In genomic region chr17:4940625-4941021, GRCh38 we compare ENCODE assay signal across 8 cellular contexts. TPM values are rescaled to one million over a fixed set of nuclear protein-coding genes. Genes with fewer than 3 reads are reported as not detected.
DNase-seq lines count a peak whose midpoint lies in the region; ATAC-seq and TF ChIP-seq lines count a peak whose summit lies in the region.

No MANE protein-coding gene starts in this region.

- H3K36me3 ChIP-seq in cardiac muscle cell: peaks cover 34% of the 10 kb centered on the region

- intact Hi-C loops in Right ventricle myocardium inferior (cut with DNase I): loop anchor here (1.0 kb wide), 2 partner anchors 8 to 27 kb away; partner anchors contain the start of genes PFN1 and SPAG7
- intact Hi-C loops in activated T-helper 2 cell treated with anti-CD3 and anti-CD28 coated beads, Interferon-gamma antibody, Interleukin-2, Interleukin-4, amounts not matched to agents 10 μg/mL and 5 μg/mL and 100 μg/mL, durations not matched to agents 14 hours and 24 hours and 36 hours (cut with micrococcal nuclease): loop anchor here (1.0 to 10.0 kb wide), 6 partner anchors 8 to 576 kb away; partner anchors contain the start of genes ARRB2, INCA1, KIF1C and PFN1

- TF ChIP-seq CTCF in cardiac muscle cell (IDR thresholded peaks at IDR 0.05; ENCODE audit: low read depth, low read length): no peak

- no peaks in the 10 kb centered on the region for H3K27me3 ChIP-seq in cardiac muscle cell

- H3K4me3 ChIP-seq in cardiac muscle cell (peak overlapping the region; percentile 83), skin epidermis (peak overlapping the region; percentile 42 to 89 (median 77))

- H3K4me1 Mint-ChIP-seq in activated T-helper 2 cell treated with anti-CD3 and anti-CD28 coated beads, Interferon-gamma antibody, Interleukin-2, Interleukin-4, amounts not matched to agents 10 μg/mL and 5 μg/mL and 100 μg/mL, durations not matched to agents 14 hours and 24 hours and 36 hours (ENCODE audit: low read depth): peaks cover 54% of the 10 kb centered on the region

- no peak for ATAC-seq in Right ventricle myocardium inferior
- no peak for ATAC-seq in HG02642 (IDR thresholded peaks at IDR 0.05; ENCODE audit: poor library complexity, unreplicated experiment)
- ATAC-seq in HG03039 (IDR thresholded peaks at IDR 0.05; ENCODE audit: unreplicated experiment): no peak

- peak overlapping the region; percentile 87 for H3K27ac Mint-ChIP-seq in activated T-helper 2 cell treated with anti-CD3 and anti-CD28 coated beads, Interferon-gamma antibody, Interleukin-2, Interleukin-4, amounts not matched to agents 10 μg/mL and 5 μg/mL and 100 μg/mL, durations not matched to agents 14 hours and 24 hours and 36 hours

- H3K9me3 Mint-ChIP-seq in activated T-helper 2 cell treated with anti-CD3 and anti-CD28 coated beads, Interferon-gamma antibody, Interleukin-2, Interleukin-4, amounts not matched to agents 10 μg/mL and 5 μg/mL and 100 μg/mL, durations not matched to agents 14 hours and 24 hours and 36 hours: no peaks in the 10 kb centered on the region

- H3K4me3 Mint-ChIP-seq in activated T-helper 2 cell treated with anti-CD3 and anti-CD28 coated beads, Interferon-gamma antibody, Interleukin-2, Interleukin-4, amounts not matched to agents 10 μg/mL and 5 μg/mL and 100 μg/mL, durations not matched to agents 14 hours and 24 hours and 36 hours (ENCODE audit: low read depth): peak overlapping the region; percentile 100

- H3K27ac ChIP-seq in cardiac muscle cell (peak overlapping the region; percentile 88), skin epidermis (peak overlapping the region; percentile 50 to 100 (median 96))

- no peaks in the 10 kb centered on the region for H3K9me3 ChIP-seq in cardiac muscle cell (ENCODE audit: low read depth)

- H3K27me3 Mint-ChIP-seq in activated T-helper 2 cell treated with anti-CD3 and anti-CD28 coated beads, Interferon-gamma antibody, Interleukin-2, Interleukin-4, amounts not matched to agents 10 μg/mL and 5 μg/mL and 100 μg/mL, durations not matched to agents 14 hours and 24 hours and 36 hours (ENCODE audit: low read depth): no peaks in the 10 kb centered on the region

- H3K36me3 Mint-ChIP-seq in activated T-helper 2 cell treated with anti-CD3 and anti-CD28 coated beads, Interferon-gamma antibody, Interleukin-2, Interleukin-4, amounts not matched to agents 10 μg/mL and 5 μg/mL and 100 μg/mL, durations not matched to agents 14 hours and 24 hours and 36 hours (ENCODE audit: low read depth): peaks cover 85% of the 10 kb centered on the region

- DNase-seq in cardiac muscle cell (ENCODE audit: low read depth in 1 of 2, low spot score in 1 of 2): no peak
- no peak for DNase-seq in Right ventricle myocardium inferior (ENCODE audit: missing footprints)
- DNase-seq in activated T-helper 2 cell treated with anti-CD3 and anti-CD28 coated beads, Interferon-gamma antibody, Interleukin-2, Interleukin-4, amounts not matched to agents 10 μg/mL and 5 μg/mL and 100 μg/mL, durations not matched to agents 14 hours and 24 hours and 36 hours (ENCODE audit: low spot score): peak; percentile 42
- DNase-seq in germinal center (ENCODE audit: low spot score): peak; percentile 22
- DNase-seq in mucosa of gallbladder (ENCODE audit: low spot score): no peak

- H3K4me1 ChIP-seq in cardiac muscle cell (ENCODE audit: low read depth): peaks cover 16% of the 10 kb centered on the region

RNA-seq across cellular contexts. Expression of gene RNF167, which starts 0.6 kb away (rescaled TPM):
- total RNA-seq in cardiac muscle cell: 67.4 and 73.4 TPM in 2 replicates
- polyA plus RNA-seq in cardiac muscle cell: 71.4 and 77.1 TPM in 2 replicates
- total RNA-seq in Right ventricle myocardium inferior: 91.8 TPM
- total RNA-seq in activated T-helper 2 cell treated with anti-CD3 and anti-CD28 coated beads, Interferon-gamma antibody, Interleukin-2, Interleukin-4, amounts not matched to agents 10 μg/mL and 5 μg/mL and 100 μg/mL, durations not matched to agents 14 hours and 24 hours and 36 hours: 112 and 126 TPM in 2 replicates
- total RNA-seq in mucosa of gallbladder: 140 TPM

RNA-seq across cellular contexts. Expression of gene SLC25A11, which starts 0.8 kb away (rescaled TPM):
- total RNA-seq in cardiac muscle cell (118 and 127 TPM in 2 replicates), Right ventricle myocardium inferior (199 TPM), mucosa of gallbladder (68.9 TPM)
- 223 and 229 TPM in 2 replicates for polyA plus RNA-seq in cardiac muscle cell
- 91.4 and 103 TPM in 2 replicates for total RNA-seq in activated T-helper 2 cell treated with anti-CD3 and anti-CD28 coated beads, Interferon-gamma antibody, Interleukin-2, Interleukin-4, amounts not matched to agents 10 μg/mL and 5 μg/mL and 100 μg/mL, durations not matched to agents 14 hours and 24 hours and 36 hours

RNA-seq across cellular contexts. Expression of gene PFN1, which starts 7.7 kb away (rescaled TPM):
- 1,337 and 2,688 TPM in 2 replicates for total RNA-seq in cardiac muscle cell
- 1,185 and 1,476 TPM in 2 replicates for polyA plus RNA-seq in cardiac muscle cell
- 218 TPM for total RNA-seq in Right ventricle myocardium inferior
- total RNA-seq in activated T-helper 2 cell treated with anti-CD3 and anti-CD28 coated beads, Interferon-gamma antibody, Interleukin-2, Interleukin-4, amounts not matched to agents 10 μg/mL and 5 μg/mL and 100 μg/mL, durations not matched to agents 14 hours and 24 hours and 36 hours: 1,460 and 1,475 TPM in 2 replicates
- total RNA-seq in mucosa of gallbladder: 484 TPM

RNA-seq across cellular contexts. Expression of gene GP1BA, which starts 8.5 kb away (rescaled TPM):
- total RNA-seq in cardiac muscle cell (not detected in 2 replicates), Right ventricle myocardium inferior (not detected), mucosa of gallbladder (not detected)
- 0.61 and 0.81 TPM in 2 replicates for polyA plus RNA-seq in cardiac muscle cell
- not detected in 2 replicates for total RNA-seq in activated T-helper 2 cell treated with anti-CD3 and anti-CD28 coated beads, Interferon-gamma antibody, Interleukin-2, Interleukin-4, amounts not matched to agents 10 μg/mL and 5 μg/mL and 100 μg/mL, durations not matched to agents 14 hours and 24 hours and 36 hours

RNA-seq across cellular contexts. Expression of gene ENO3, which starts 10.3 kb away (rescaled TPM):
- 595 and 1,068 TPM in 2 replicates for total RNA-seq in cardiac muscle cell
- polyA plus RNA-seq in cardiac muscle cell: 955 and 1,853 TPM in 2 replicates
- 549 TPM for total RNA-seq in Right ventricle myocardium inferior
- total RNA-seq in activated T-helper 2 cell treated with anti-CD3 and anti-CD28 coated beads, Interferon-gamma antibody, Interleukin-2, Interleukin-4, amounts not matched to agents 10 μg/mL and 5 μg/mL and 100 μg/mL, durations not matched to agents 14 hours and 24 hours and 36 hours: 45.7 and 47.9 TPM in 2 replicates
- 7.5 TPM for total RNA-seq in mucosa of gallbladder

Comparison
In these comparisons a context has a peak if more than half of its experiments do, and no peak if none do; other contexts are left out.
1. DNase-seq: peak in activated T-helper 2 cell treated with anti-CD3 and anti-CD28 coated beads, Interferon-gamma antibody, Interleukin-2, Interleukin-4, amounts not matched to agents 10 μg/mL and 5 μg/mL and 100 μg/mL, durations not matched to agents 14 hours and 24 hours and 36 hours (single experiment) and germinal center (single experiment); none in cardiac muscle cell (0 of 2), Right ventricle myocardium inferior (single experiment) and mucosa of gallbladder (single experiment).